In the genomic region with DNA sequence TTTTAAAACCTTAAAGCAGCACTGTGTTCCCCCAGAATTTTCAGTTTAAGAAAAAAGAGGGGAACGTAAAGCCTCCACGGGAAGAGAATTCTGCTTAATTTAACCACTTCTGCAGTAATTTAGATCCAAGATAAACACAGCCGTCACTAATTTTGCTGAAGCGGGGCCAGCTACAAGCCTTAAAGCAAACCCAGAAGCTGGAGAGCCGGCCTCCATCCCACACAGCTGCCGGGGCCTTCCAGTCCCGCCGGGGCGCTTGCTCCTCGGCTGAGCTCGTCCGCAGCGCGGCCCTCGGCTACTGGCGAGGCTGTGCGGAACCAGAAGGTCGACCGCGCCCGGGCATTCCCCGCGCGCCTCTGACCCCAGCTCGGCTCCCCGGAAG, we compare ENCODE assay signal across 8 cellular contexts. TPM values are rescaled to one million over a fixed set of nuclear protein-coding genes. Genes with fewer than 3 reads are reported as not detected.
DNase-seq lines count a peak whose midpoint lies in the region; ATAC-seq and TF ChIP-seq lines count a peak whose summit lies in the region.

No MANE protein-coding gene starts in this region.

- peak overlapping the region; percentile 97 for H3K4me3 ChIP-seq in BJ (ENCODE audit: low read depth, low read length)
- peak overlapping the region; percentile 84 for H3K4me3 ChIP-seq in HL-60 (replicated peaks; ENCODE audit: insufficient read depth, low read length)
- H3K4me3 ChIP-seq in kidney epithelial cell (ENCODE audit: low read depth, low read length) = peak overlapping the region; percentile 100

- DNase-seq in BJ (ENCODE audit: low read depth) = no peak
- no peak for DNase-seq in HL-60 (ENCODE audit: low read depth in 1 of 2, low spot score in 1 of 2)
- no peak for DNase-seq in kidney epithelial cell (ENCODE audit: low read depth)
- DNase-seq in superior temporal gyrus (ENCODE audit: extremely low spot score) = peak; percentile 35
- DNase-seq in iPS-NIHi7 (ENCODE audit: extremely low spot score) = no peak
- DNase-seq in SK-N-DZ (ENCODE audit: low spot score) = no peak

- peaks cover 7% of the 10 kb centered on the region; the same call in 1 of the 2 replicates for H3K36me3 ChIP-seq in BJ (ENCODE audit: control insufficient read depth, insufficient read depth, low read length)
- H3K36me3 ChIP-seq in kidney epithelial cell (ENCODE audit: control insufficient read depth, insufficient read depth, low read length) = no peaks in the 10 kb centered on the region

- TF ChIP-seq CTCF in BJ (IDR thresholded peaks at IDR 0.05; ENCODE audit: insufficient read depth, low read depth, low read length) = no peak
- no peak for TF ChIP-seq CTCF in HL-60 (IDR thresholded peaks at IDR 0.05; ENCODE audit: insufficient read depth, low read length)
- TF ChIP-seq CTCF in kidney epithelial cell (IDR thresholded peaks at IDR 0.05; ENCODE audit: insufficient read depth, low read length, poor library complexity, severe bottlenecking) = no peak

- H3K27ac ChIP-seq in HL-60 (replicated peaks) (peak overlapping the region; percentile 100), angular gyrus (ENCODE audit: low read depth, low read length) (peak overlapping the region; percentile 96)

- H3K27me3 ChIP-seq in BJ (ENCODE audit: control insufficient read depth, insufficient read depth, low read length) (no peaks in the 10 kb centered on the region), HL-60 (ENCODE audit: insufficient read depth, poor library complexity, severe bottlenecking) (no peaks in the 10 kb centered on the region), kidney epithelial cell (ENCODE audit: control insufficient read depth, insufficient read depth, low read length) (no peaks in the 10 kb centered on the region)

- POLR2A ChIA-PET in BJ (lab: Charles Lee) = no interaction called here

- no peak for ATAC-seq in GM21515 (IDR thresholded peaks at IDR 0.05; ENCODE audit: unreplicated experiment)

- CTCF ChIA-PET in BJ (lab: Yijun Ruan, JAX) = interaction anchor here (0.6 to 2.5 kb wide), 10 partner anchors 13 to 299 kb away, joined by 3 to 18 read pairs (median 4); partner anchors contain the start of gene NAXD

RNA-seq across cellular contexts. Expression of gene ANKRD10, which starts 1.0 kb away (rescaled TPM):
- 43.5 and 54.4 TPM in 2 replicates for polyA plus RNA-seq in BJ (2011; rRNA removed)
- 78.1 and 78.8 TPM in 2 replicates for polyA minus RNA-seq in BJ (2011; rRNA and poly(A)+ RNA removed)
- 72.4 and 81.9 TPM in 2 replicates for total RNA-seq in kidney epithelial cell
- 103 and 125 TPM in 2 replicates for polyA plus RNA-seq in SK-N-DZ (2014; cell fraction: cytosol; rRNA removed)
- 331 and 363 TPM in 2 replicates for polyA plus RNA-seq in SK-N-DZ (2014; cell fraction: nucleus; rRNA removed)
